Comparison of ENCODE assay signal across 1 cellular context in the genomic region with DNA sequence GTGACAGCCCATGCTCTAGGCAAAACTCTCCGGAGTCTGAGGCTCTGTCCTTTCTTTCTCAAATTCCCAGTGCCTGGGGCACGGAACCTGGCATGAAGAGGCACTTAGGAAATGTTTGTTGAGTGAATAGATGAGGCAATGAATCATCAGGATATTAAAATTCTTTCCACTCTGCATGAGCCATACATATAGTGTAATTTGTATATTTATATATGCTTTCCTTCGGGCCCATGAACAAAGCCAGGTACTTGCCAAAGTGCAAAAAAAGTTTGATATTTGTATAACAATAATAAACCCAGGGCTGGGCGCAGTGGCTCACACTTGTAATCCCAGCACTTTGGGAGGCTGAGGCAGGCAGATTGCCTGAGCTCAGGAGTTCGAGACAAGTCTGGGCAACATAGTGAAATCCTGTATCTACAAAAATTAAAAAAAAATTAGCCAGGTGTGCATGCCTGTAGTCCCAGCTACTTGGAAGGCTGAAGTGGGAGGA.
A peak's percentile ranks its signal among the peaks of the same experiment; 100 is the strongest.
TF ChIP-seq lines count a peak whose summit lies in the region.

No MANE protein-coding gene starts in this region.

TF ChIP-seq in IMR-90, 13 proteins besides CTCF, POLR2A, EP300 and RAD21:
- TF ChIP-seq MAFK (IDR thresholded peaks at IDR 0.05; ENCODE audit: low read depth, low read length), result no peak
- TF ChIP-seq BHLHE40 (IDR thresholded peaks at IDR 0.05; ENCODE audit: low read depth, low read length), result no peak
- TF ChIP-seq CEBPB (IDR thresholded peaks at IDR 0.05; ENCODE audit: low read depth, low read length), result peak; percentile 49; the same call in 1 of the 2 replicates
- no peak for TF ChIP-seq RCOR1 (IDR thresholded peaks at IDR 0.05; ENCODE audit: insufficient replicate concordance, low read length)
- no peak for TF ChIP-seq RFX5 (IDR thresholded peaks at IDR 0.05; ENCODE audit: low read depth, low read length)
- no peak for TF ChIP-seq CHD1 (IDR thresholded peaks at IDR 0.05; ENCODE audit: low read depth, low read length)
- no peak for TF ChIP-seq NFE2L2 (IDR thresholded peaks at IDR 0.05; ENCODE audit: low read depth, low read length)
- TF ChIP-seq SMC3 (IDR thresholded peaks at IDR 0.05; ENCODE audit: low read depth, low read length), result no peak
- no peak for TF ChIP-seq MAZ (IDR thresholded peaks at IDR 0.05; ENCODE audit: borderline replicate concordance, low read depth, low read length)
- TF ChIP-seq MXI1 (IDR thresholded peaks at IDR 0.05; ENCODE audit: borderline replicate concordance, low read depth, low read length), result no peak
- TF ChIP-seq, protein P1, sequence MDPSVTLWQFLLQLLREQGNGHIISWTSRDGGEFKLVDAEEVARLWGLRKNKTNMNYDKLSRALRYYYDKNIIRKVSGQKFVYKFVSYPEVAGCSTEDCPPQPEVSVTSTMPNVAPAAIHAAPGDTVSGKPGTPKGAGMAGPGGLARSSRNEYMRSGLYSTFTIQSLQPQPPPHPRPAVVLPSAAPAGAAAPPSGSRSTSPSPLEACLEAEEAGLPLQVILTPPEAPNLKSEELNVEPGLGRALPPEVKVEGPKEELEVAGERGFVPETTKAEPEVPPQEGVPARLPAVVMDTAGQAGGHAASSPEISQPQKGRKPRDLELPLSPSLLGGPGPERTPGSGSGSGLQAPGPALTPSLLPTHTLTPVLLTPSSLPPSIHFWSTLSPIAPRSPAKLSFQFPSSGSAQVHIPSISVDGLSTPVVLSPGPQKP (IDR thresholded peaks at IDR 0.05; ENCODE audit: borderline replicate concordance, low read depth, low read length), result no peak
- TF ChIP-seq, protein P2, sequence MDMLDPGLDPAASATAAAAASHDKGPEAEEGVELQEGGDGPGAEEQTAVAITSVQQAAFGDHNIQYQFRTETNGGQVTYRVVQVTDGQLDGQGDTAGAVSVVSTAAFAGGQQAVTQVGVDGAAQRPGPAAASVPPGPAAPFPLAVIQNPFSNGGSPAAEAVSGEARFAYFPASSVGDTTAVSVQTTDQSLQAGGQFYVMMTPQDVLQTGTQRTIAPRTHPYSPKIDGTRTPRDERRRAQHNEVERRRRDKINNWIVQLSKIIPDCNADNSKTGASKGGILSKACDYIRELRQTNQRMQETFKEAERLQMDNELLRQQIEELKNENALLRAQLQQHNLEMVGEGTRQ (IDR thresholded peaks at IDR 0.05; ENCODE audit: low read depth, low read length), result no peak
- peak; percentile 33; the same call in 1 of the 2 replicates for TF ChIP-seq FOS (IDR thresholded peaks at IDR 0.05; ENCODE audit: low read depth, low read length)
TF ChIP-seq in IMR-90: peak in this region for 2.
